ENCODE assay signal across 8 cellular contexts in genomic region chr18:36066001-36066400, GRCh38. TPM values are rescaled to one million over a fixed set of nuclear protein-coding genes. Genes with fewer than 3 reads are reported as not detected.
DNase-seq lines count a peak whose midpoint lies in the region; ATAC-seq and TF ChIP-seq lines count a peak whose summit lies in the region.

No MANE protein-coding gene starts in this region.

- no peak for DNase-seq in heart right ventricle
- DNase-seq in left cardiac atrium, result no peak
- DNase-seq in activated naive CD8-positive, alpha-beta T cell treated with anti-CD3 and anti-CD28 coated beads, Interleukin-2, amount 10 ng/mL, durations not matched to agents 7 days and 5 days, result no peak
- no peak for DNase-seq in left lung
- DNase-seq in upper lobe of left lung, result no peak
- no peak for DNase-seq in 8988T

- TF ChIP-seq CTCF in heart right ventricle (IDR thresholded peaks at IDR 0.05), result no peak
- TF ChIP-seq CTCF in left lung (IDR thresholded peaks at IDR 0.05), result no peak
- no peak for TF ChIP-seq CTCF in upper lobe of left lung (IDR thresholded peaks at IDR 0.05)

- H3K36me3 Mint-ChIP-seq in activated naive CD8-positive, alpha-beta T cell treated with anti-CD3 and anti-CD28 coated beads, Interleukin-2, amount 10 ng/mL, durations not matched to agents 7 days and 5 days, result peaks cover 19% of the 10 kb centered on the region

- no peak overlapping the region for H3K27ac Mint-ChIP-seq in activated naive CD8-positive, alpha-beta T cell treated with anti-CD3 and anti-CD28 coated beads, Interleukin-2, amount 10 ng/mL, durations not matched to agents 7 days and 5 days

- POLR2A ChIA-PET in activated naive CD8-positive, alpha-beta T cell treated with anti-CD3 and anti-CD28 coated beads, Interleukin-2, amount 10 ng/mL, durations not matched to agents 7 days and 5 days (lab: Charles Lee), result interaction anchor here (1.4 kb wide), 1 partner anchor 63 kb away, joined by 5 read pairs; the partner anchor contains the start of genes ELP2 and SLC39A6

- H3K4me1 Mint-ChIP-seq in activated naive CD8-positive, alpha-beta T cell treated with anti-CD3 and anti-CD28 coated beads, Interleukin-2, amount 10 ng/mL, durations not matched to agents 7 days and 5 days, result peaks cover 14% of the 10 kb centered on the region

- no peak for TF ChIP-seq EP300 in upper lobe of left lung (IDR thresholded peaks at IDR 0.05)

- H3K4me3 ChIP-seq in heart right ventricle, result peak overlapping the region in 8 of 10 donors; percentile 80 to 98 (median 86)
- H3K4me3 ChIP-seq in left lung, result peak overlapping the region; percentile 66 to 86
- peak overlapping the region in 3 of 4 donors; percentile 71 to 92 (median 89) for H3K4me3 ChIP-seq in upper lobe of left lung

- 38 to 42% methylated on average over 5 of the region's 5 CpGs for WGBS in heart right ventricle, 2 donors
- WGBS in upper lobe of left lung, 2 donors, result 37 to 39% methylated on average over 5 of the region's 5 CpGs

- H3K4me1 ChIP-seq in heart right ventricle, result peaks cover 0 to 32% (median 16%) of the 10 kb centered on the region in 9 donors
- H3K4me1 ChIP-seq in left lung, result peaks cover 0 to 33% of the 10 kb centered on the region in 2 donors
- H3K4me1 ChIP-seq in upper lobe of left lung, result peaks cover 9 to 18% (median 12%) of the 10 kb centered on the region in 4 donors

- H3K9me3 ChIP-seq in heart right ventricle (no peaks in the 10 kb centered on the region), left lung (no peaks in the 10 kb centered on the region), upper lobe of left lung (no peaks in the 10 kb centered on the region)

- no peak for ATAC-seq in heart right ventricle
- no peak for ATAC-seq in left cardiac atrium
- no peak for ATAC-seq in activated naive CD8-positive, alpha-beta T cell treated with anti-CD3 and anti-CD28 coated beads, Interleukin-2, amount 10 ng/mL, durations not matched to agents 7 days and 5 days (ENCODE audit: low read depth)
- ATAC-seq in left lung, result no peak
- ATAC-seq in upper lobe of left lung (ENCODE audit: low FRiP score in 2 of 2), result no peak
- ATAC-seq in HG02763 (IDR thresholded peaks at IDR 0.05; ENCODE audit: unreplicated experiment), result no peak
- ATAC-seq in GM21515 (IDR thresholded peaks at IDR 0.05; ENCODE audit: unreplicated experiment), result no peak

- no peak for TF ChIP-seq POLR2A in upper lobe of left lung (IDR thresholded peaks at IDR 0.05)

- intact Hi-C loops in heart right ventricle (cut with DNase I) (loop anchor here in 6 of 10 donors (2.0 to 10.0 kb wide), 5 partner anchors 34 to 93 kb away; partner anchors contain the start of genes ELP2 (in 4 of the 6), SLC39A6 (in 4 of the 6) and RMP24 (in 2 of the 6)), left cardiac atrium (cut with DNase I) (no loop called here), left lung (cut with DNase I) (no loop called here)

- H3K36me3 ChIP-seq in heart right ventricle (no peaks in the 10 kb centered on the region), left lung (no peaks in the 10 kb centered on the region), upper lobe of left lung (peaks cover 0 to 3% (median 0%) of the 10 kb centered on the region in 4 donors)

- peak overlapping the region in 1 of 10 donors; percentile 90 for H3K27ac ChIP-seq in heart right ventricle
- H3K27ac ChIP-seq in left lung, result no peak overlapping the region
- no peak overlapping the region for H3K27ac ChIP-seq in upper lobe of left lung

- H3K27me3 Mint-ChIP-seq in activated naive CD8-positive, alpha-beta T cell treated with anti-CD3 and anti-CD28 coated beads, Interleukin-2, amount 10 ng/mL, durations not matched to agents 7 days and 5 days, result no peaks in the 10 kb centered on the region

- H3K4me3 Mint-ChIP-seq in activated naive CD8-positive, alpha-beta T cell treated with anti-CD3 and anti-CD28 coated beads, Interleukin-2, amount 10 ng/mL, durations not matched to agents 7 days and 5 days, result peak overlapping the region; percentile 97

- no peaks in the 10 kb centered on the region for H3K9me3 Mint-ChIP-seq in activated naive CD8-positive, alpha-beta T cell treated with anti-CD3 and anti-CD28 coated beads, Interleukin-2, amount 10 ng/mL, durations not matched to agents 7 days and 5 days

- H3K27me3 ChIP-seq in heart right ventricle (peaks cover 0 to 6% (median 0%) of the 10 kb centered on the region in 7 donors), left lung (no peaks in the 10 kb centered on the region), upper lobe of left lung (no peaks in the 10 kb centered on the region)

RNA-seq across cellular contexts. Expression of gene RPRD1A, which starts 1.4 kb away (rescaled TPM):
- total RNA-seq in heart right ventricle, result 10 to 100 TPM; 39.0 to 51.3 (median 49.7) TPM
- 10 to 100 TPM; 21.4 to 23.5 TPM for polyA plus RNA-seq in heart right ventricle
- total RNA-seq in left cardiac atrium, result 10 to 100 TPM; 43.0 to 43.1 TPM
- total RNA-seq in activated naive CD8-positive, alpha-beta T cell treated with anti-CD3 and anti-CD28 coated beads, Interleukin-2, amount 10 ng/mL, durations not matched to agents 7 days and 5 days, result 10 to 100 TPM; 33.5 to 33.9 TPM
- 10 to 100 TPM; 37.3 to 38.0 TPM for total RNA-seq in left lung
- total RNA-seq in upper lobe of left lung, result 10 to 100 TPM; 30.6 to 84.4 (median 44.3) TPM

Comparison
In these comparisons a context has a peak if more than half of its experiments do, and no peak if none do; other contexts are left out.
1. intact Hi-C loops: an anchor here in heart right ventricle (2.0 to 10.0 kb wide); none called in left cardiac atrium and left lung.